Comparison of ENCODE assay signal across 1 cellular context in genomic region chr20:45857836-45858250, GRCh38.
TF ChIP-seq lines count a peak whose summit lies in the region.

No MANE protein-coding gene starts in this region.

TF ChIP-seq in GM12878, 131 proteins besides CTCF, POLR2A, EP300 and RAD21 (continued from another document):
- 0 out of 2 replicates have a peak, but pooled peaks have one; percentile 17 for TF ChIP-seq ZNF687 (IDR thresholded peaks at IDR 0.05)
